In genomic region chr17:68196394-68197090, GRCh38 we compare ENCODE assay signal across 8 cellular contexts. TPM values are rescaled to one million over a fixed set of nuclear protein-coding genes. Genes with fewer than 3 reads are reported as not detected.
DNase-seq lines count a peak whose midpoint lies in the region; ATAC-seq and TF ChIP-seq lines count a peak whose summit lies in the region.

No MANE protein-coding gene starts in this region.

- peaks cover 42% of the 10 kb centered on the region for H3K27me3 ChIP-seq in DOHH2 (ENCODE audit: control insufficient read depth, low read length)
- H3K27me3 ChIP-seq in PC-3 (ENCODE audit: low read length): peaks cover 60% of the 10 kb centered on the region
- peaks cover 6% of the 10 kb centered on the region for H3K27me3 ChIP-seq in ovary

- no peak for TF ChIP-seq CTCF in DOHH2 (IDR thresholded peaks at IDR 0.05; ENCODE audit: low read depth, low read length, poor library complexity, severe bottlenecking)
- TF ChIP-seq CTCF in PC-3 (conservative IDR thresholded peaks at IDR 0.05; ENCODE audit: low read depth, low read length): no peak
- no peak for TF ChIP-seq CTCF in endothelial cell (IDR thresholded peaks at IDR 0.05; ENCODE audit: unreplicated experiment)
- no peak for TF ChIP-seq CTCF in ovary (IDR thresholded peaks at IDR 0.05)

- H3K9ac ChIP-seq in PC-3 (ENCODE audit: low read length): no peak overlapping the region

- TF ChIP-seq EP300 in ovary (IDR thresholded peaks at IDR 0.05): no peak

- intact Hi-C loops in PC-3 (cut with micrococcal nuclease): loop anchor here (10.0 kb wide), 1 partner anchor 132 kb away; no protein-coding TSS in a partner anchor
- intact Hi-C loops in ovary (cut with DNase I): no loop called here

- H3K4me3 ChIP-seq in DOHH2 (ENCODE audit: low read length): peak overlapping the region; percentile 35
- H3K4me3 ChIP-seq in PC-3 (ENCODE audit: low read length): peak overlapping the region; percentile 60
- H3K4me3 ChIP-seq in ovary: peak overlapping the region; percentile 17

- H2AFZ ChIP-seq in PC-3 (ENCODE audit: low read length): peak overlapping the region; percentile 75

- H3F3A ChIP-seq in DOHH2 (ENCODE audit: control insufficient read depth, insufficient read depth) (peaks cover 32% of the 10 kb centered on the region), PC-3 (ENCODE audit: low read length, unreplicated experiment) (no peaks in the 10 kb centered on the region)

- peaks cover 15% of the 10 kb centered on the region for H3K27me3 Mint-ChIP-seq in endothelial cell (ENCODE audit: unreplicated experiment)

- 0 to 2% (median 1%) methylated on average over 30 to 63 of the region's 63 CpGs for WGBS in ovary, 3 donors

- peaks cover 13% of the 10 kb centered on the region for H3K4me1 Mint-ChIP-seq in endothelial cell (ENCODE audit: unreplicated experiment)

- no peak overlapping the region for H3K27ac Mint-ChIP-seq in endothelial cell (ENCODE audit: unreplicated experiment)

- no peaks in the 10 kb centered on the region for H3K9me3 Mint-ChIP-seq in endothelial cell (ENCODE audit: unreplicated experiment)

- H4K20me1 ChIP-seq in DOHH2 (ENCODE audit: control insufficient read depth, insufficient read depth, low read depth, low read length): peaks cover 4% of the 10 kb centered on the region; the same call in 1 of the 2 replicates
- H4K20me1 ChIP-seq in PC-3 (ENCODE audit: low read length): no peaks in the 10 kb centered on the region

- DNase-seq in PC-3 (no peak), endothelial cell (ENCODE audit: low spot score) (peak; percentile 31), ovary (peak in 1 of 5 donors; percentile 24), GF-D8 (lab: John Stamatoyannopoulos, UW) (no peak), SW 1271 (lab: John Stamatoyannopoulos, UW) (no peak), NCI-H526 (lab: John Stamatoyannopoulos, UW) (no peak)
- no peak for DNase-seq in activated effector memory CD4-positive, alpha-beta T cell treated with anti-CD3 and anti-CD28 coated beads, Interleukin-2, amount 50 U/mL, for 16 hours

- H3K27ac ChIP-seq in DOHH2 (ENCODE audit: low read depth, low read length) (no peak overlapping the region), PC-3 (ENCODE audit: low read length) (no peak overlapping the region), ovary (no peak overlapping the region)

- no peak for ATAC-seq in PC-3

- TF ChIP-seq POLR2A in ovary (IDR thresholded peaks at IDR 0.05): no peak

- BruUV-seq in PC-3 (replicated peaks; lab: Mats Ljungman, UMichigan): no TSS peak

- no peaks in the 10 kb centered on the region for H3K9me3 ChIP-seq in DOHH2 (ENCODE audit: control insufficient read depth, insufficient read depth, low read length)
- no peaks in the 10 kb centered on the region for H3K9me3 ChIP-seq in PC-3 (ENCODE audit: low read length)
- no peaks in the 10 kb centered on the region for H3K9me3 ChIP-seq in ovary

- CTCF ChIA-PET in PC-3 (lab: Charles Lee): no interaction called here

- POLR2A ChIA-PET in PC-3 (lab: Charles Lee; ENCODE audit: unreplicated experiment): no interaction called here

- H3K36me3 ChIP-seq in DOHH2 (ENCODE audit: control insufficient read depth, low read length) (no peaks in the 10 kb centered on the region), PC-3 (ENCODE audit: low read depth, low read length) (no peaks in the 10 kb centered on the region), ovary (no peaks in the 10 kb centered on the region)

- H3K4me3 Mint-ChIP-seq in endothelial cell (ENCODE audit: unreplicated experiment): no peak overlapping the region

- H3K4me1 ChIP-seq in DOHH2 (ENCODE audit: control insufficient read depth, low read length) (peaks cover 60% of the 10 kb centered on the region), PC-3 (ENCODE audit: insufficient read depth, low read length) (peaks cover 28% of the 10 kb centered on the region), ovary (ENCODE audit: insufficient read depth) (peaks cover 20% of the 10 kb centered on the region)

- H3K9me2 ChIP-seq in DOHH2 (replicated peaks; ENCODE audit: control insufficient read depth, low read length): no peaks in the 10 kb centered on the region
- no peaks in the 10 kb centered on the region for H3K9me2 ChIP-seq in PC-3 (replicated peaks; ENCODE audit: low read length)

- H3K36me3 Mint-ChIP-seq in endothelial cell (ENCODE audit: low read depth, unreplicated experiment): peaks cover 4% of the 10 kb centered on the region

- 0 out of 2 replicates have a peak, but pooled peaks cover 5% of the 10 kb centered on the region for H3K79me2 ChIP-seq in DOHH2 (ENCODE audit: control insufficient read depth, low read length)
- no peaks in the 10 kb centered on the region for H3K79me2 ChIP-seq in PC-3 (ENCODE audit: low read length)

- H3K4me2 ChIP-seq in DOHH2 (ENCODE audit: low read length) (peak overlapping the region; percentile 53), PC-3 (ENCODE audit: low read length) (peak overlapping the region; percentile 82)

RNA-seq across cellular contexts. Expression of gene AMZ2, which starts 51.3 kb away (rescaled TPM):
- total RNA-seq in PC-3 (2014; rRNA removed) (81.1 and 88.5 TPM in 2 replicates), endothelial cell (ENCODE audit: unreplicated experiment) (70.3 TPM), ovary (10 to 100 TPM; 30.4 to 69.6 (median 61.6) TPM)
- polyA plus RNA-seq in ovary: 100 to 1,000 TPM in 1 of 2 donors, 10 to 100 TPM in 1; 58.8 to 131 TPM
